ENCODE assay signal across 21 cellular contexts in genomic region chrX:104281564-104281963, GRCh38. TPM values are rescaled to one million over a fixed set of nuclear protein-coding genes. Genes with fewer than 3 reads are reported as not detected.
"Had no signal": no experiment of that assay in that cellular context is flagged by ENCODE, and none has a peak within 500 bp of the region (broad histone marks: within the 10 kb centered on the region; RNA-seq: fewer than 3 reads in every experiment).

No MANE protein-coding gene starts in this region.

- DNase-seq: activated CD4-positive, alpha-beta T cell treated with anti-CD3 and anti-CD28 coated beads for 4 hours; activated CD8-positive, alpha-beta memory T cell treated with anti-CD3 and anti-CD28 coated beads, Interleukin-2, amount 50 U/mL, for 48 hours; activated CD8-positive, alpha-beta T cell treated with anti-CD3 and anti-CD28 coated beads, Interleukin-2, amount 10 ng/mL, durations not matched to agents 7 days and 5 days; activated naive CD4-positive, alpha-beta T cell treated with anti-CD3 and anti-CD28 coated beads, Interleukin-2, amount 50 U/mL, for 16 hours; activated naive CD8-positive, alpha-beta T cell treated with anti-CD3 and anti-CD28 coated beads, Interleukin-2, amount 10 ng/mL, durations not matched to agents 7 days and 5 days; activated T-cell treated with anti-CD3 and anti-CD28 coated beads, Interleukin-2, amount 50 U/mL, for 1 hour; MG63; MV-4-11; NCI-H1092 treated with DMSO at 0.1 percent for 48 hours; NCI-H1417 treated with DMSO at 0.1 percent for 48 hours; NCI-H1694; NCI-H2029; NCI-H2107; NCI-H345; NCI-H510A treated with DMSO at 0.1 percent for 48 hours; NCI-H69; Peyer's patch; SHP77 had no signal

- H3K36me3 ChIP-seq: MG63, Peyer's patch had no signal

- H3K4me1 ChIP-seq: Peyer's patch had no signal

- H3K9me3 ChIP-seq: MG63, Peyer's patch had no signal

- H3K4me1 Mint-ChIP-seq: activated naive CD8-positive, alpha-beta T cell treated with anti-CD3 and anti-CD28 coated beads, Interleukin-2, amount 10 ng/mL, durations not matched to agents 7 days and 5 days had no signal

- ATAC-seq: activated CD4-positive, CD25-positive, alpha-beta regulatory T cell treated with anti-CD3 and anti-CD28 coated beads, Interleukin-2, amount 50 U/mL, for 24 hours; activated CD8-positive, alpha-beta T cell treated with anti-CD3 and anti-CD28 coated beads, Interleukin-2, amount 10 ng/mL, durations not matched to agents 7 days and 5 days had no signal

- H3K9ac ChIP-seq: KMS-11 had no signal

- H3K27ac ChIP-seq: KMS-11, Peyer's patch had no signal

- H3K27me3 ChIP-seq: MG63, Peyer's patch had no signal

- H3K27ac Mint-ChIP-seq: activated CD8-positive, alpha-beta T cell treated with anti-CD3 and anti-CD28 coated beads, Interleukin-2, amount 10 ng/mL, durations not matched to agents 7 days and 5 days; activated naive CD8-positive, alpha-beta T cell treated with anti-CD3 and anti-CD28 coated beads, Interleukin-2, amount 10 ng/mL, durations not matched to agents 7 days and 5 days; T-helper 1 cell treated with Interleukin-12 subunit alpha and Interleukin-12 subunit beta and Interleukin-4 antibody, amounts not matched to agents 30 μg/mL and 1 μg/mL, for 36 hours had no signal

- H3K9me3 Mint-ChIP-seq: activated naive CD8-positive, alpha-beta T cell treated with anti-CD3 and anti-CD28 coated beads, Interleukin-2, amount 10 ng/mL, durations not matched to agents 7 days and 5 days; T-helper 1 cell treated with Interleukin-12 subunit alpha and Interleukin-12 subunit beta and Interleukin-4 antibody, amounts not matched to agents 30 μg/mL and 1 μg/mL, for 36 hours had no signal

- H3K4me3 ChIP-seq: MG63, Peyer's patch had no signal

- H3K4me3 Mint-ChIP-seq: activated CD8-positive, alpha-beta T cell treated with anti-CD3 and anti-CD28 coated beads, Interleukin-2, amount 10 ng/mL, durations not matched to agents 7 days and 5 days; activated naive CD8-positive, alpha-beta T cell treated with anti-CD3 and anti-CD28 coated beads, Interleukin-2, amount 10 ng/mL, durations not matched to agents 7 days and 5 days; T-helper 1 cell treated with Interleukin-12 subunit alpha and Interleukin-12 subunit beta and Interleukin-4 antibody, amounts not matched to agents 30 μg/mL and 1 μg/mL, for 36 hours had no signal

- H3K36me3 Mint-ChIP-seq: activated naive CD8-positive, alpha-beta T cell treated with anti-CD3 and anti-CD28 coated beads, Interleukin-2, amount 10 ng/mL, durations not matched to agents 7 days and 5 days had no signal

- H3K4me2 ChIP-seq: KMS-11 had no signal

RNA-seq across cellular contexts. Expression of gene ESX1, which starts 26.8 kb away (rescaled TPM):
- total RNA-seq: activated CD8-positive, alpha-beta T cell treated with anti-CD3 and anti-CD28 coated beads, Interleukin-2, amount 10 ng/mL, durations not matched to agents 7 days and 5 days; activated naive CD8-positive, alpha-beta T cell treated with anti-CD3 and anti-CD28 coated beads, Interleukin-2, amount 10 ng/mL, durations not matched to agents 7 days and 5 days; Peyer's patch had no signal
